ENCODE assay signal across 8 cellular contexts in the genomic region with DNA sequence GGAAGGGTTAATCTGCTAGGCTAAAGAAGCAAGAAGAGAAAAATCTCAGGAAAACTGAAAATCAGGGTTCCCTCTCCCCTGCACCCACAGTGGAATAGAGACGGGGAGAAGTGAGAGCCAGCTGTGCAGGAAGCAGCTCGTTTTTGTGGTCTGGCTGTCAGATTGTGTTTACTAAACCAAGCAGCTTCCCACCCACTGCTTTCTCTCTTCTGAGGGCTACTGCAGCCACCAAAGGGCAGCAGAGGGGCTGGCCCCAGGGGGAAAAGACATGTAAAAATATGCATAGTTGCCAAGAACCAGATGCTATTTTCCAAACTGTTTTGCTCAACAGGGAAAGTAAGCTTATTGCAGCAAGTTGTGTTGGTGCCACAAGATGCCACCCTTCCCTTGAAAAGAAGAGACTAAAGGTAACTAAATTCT.
DNase-seq lines count a peak whose midpoint lies in the region; ATAC-seq and TF ChIP-seq lines count a peak whose summit lies in the region.

No MANE protein-coding gene starts in this region.

- WGBS in esophagus muscularis mucosa: 12% methylated on average over 2 of the region's 2 CpGs

- DNase-seq in EH (ENCODE audit: low read depth) (peak; percentile 70), fibroblast of gingiva (ENCODE audit: low read depth) (peak; percentile 58), esophagus muscularis mucosa (ENCODE audit: extremely low spot score) (no peak), NCI-H1048 (lab: John Stamatoyannopoulos, UW) (no peak), vagina (ENCODE audit: extremely low spot score in 2 of 2) (no peak)
- DNase-seq in activated T-helper 2 cell treated with anti-CD3 and anti-CD28 coated beads, Interferon-gamma antibody, Interleukin-2, Interleukin-4, amounts not matched to agents 10 μg/mL and 5 μg/mL and 100 μg/mL, durations not matched to agents 14 hours and 24 hours and 36 hours (ENCODE audit: low spot score): no peak

- H3K36me3 Mint-ChIP-seq in activated T-helper 2 cell treated with anti-CD3 and anti-CD28 coated beads, Interferon-gamma antibody, Interleukin-2, Interleukin-4, amounts not matched to agents 10 μg/mL and 5 μg/mL and 100 μg/mL, durations not matched to agents 14 hours and 24 hours and 36 hours (ENCODE audit: low read depth): no peaks in the 10 kb centered on the region

- no peaks in the 10 kb centered on the region for H3K4me1 Mint-ChIP-seq in activated T-helper 2 cell treated with anti-CD3 and anti-CD28 coated beads, Interferon-gamma antibody, Interleukin-2, Interleukin-4, amounts not matched to agents 10 μg/mL and 5 μg/mL and 100 μg/mL, durations not matched to agents 14 hours and 24 hours and 36 hours (ENCODE audit: low read depth)

- peaks cover 12% of the 10 kb centered on the region for H3K4me1 ChIP-seq in HUES48 (ENCODE audit: control insufficient read depth, insufficient read depth, low read length)
- peaks cover 0 to 17% (median 14%) of the 10 kb centered on the region in 4 donors for H3K4me1 ChIP-seq in esophagus muscularis mucosa
- H3K4me1 ChIP-seq in vagina: peaks cover 14% of the 10 kb centered on the region

- H3K27me3 ChIP-seq in HUES48 (ENCODE audit: control insufficient read depth, insufficient read depth, low read length): no peaks in the 10 kb centered on the region
- no peaks in the 10 kb centered on the region for H3K27me3 ChIP-seq in esophagus muscularis mucosa
- H3K27me3 ChIP-seq in vagina: no peaks in the 10 kb centered on the region

- intact Hi-C loops in esophagus muscularis mucosa (cut with DNase I) (no loop called here), vagina (cut with DNase I) (no loop called here)
- intact Hi-C loops in activated T-helper 2 cell treated with anti-CD3 and anti-CD28 coated beads, Interferon-gamma antibody, Interleukin-2, Interleukin-4, amounts not matched to agents 10 μg/mL and 5 μg/mL and 100 μg/mL, durations not matched to agents 14 hours and 24 hours and 36 hours (cut with micrococcal nuclease): no loop called here

- no peaks in the 10 kb centered on the region for H3K9me3 Mint-ChIP-seq in activated T-helper 2 cell treated with anti-CD3 and anti-CD28 coated beads, Interferon-gamma antibody, Interleukin-2, Interleukin-4, amounts not matched to agents 10 μg/mL and 5 μg/mL and 100 μg/mL, durations not matched to agents 14 hours and 24 hours and 36 hours

- H3K27ac Mint-ChIP-seq in activated T-helper 2 cell treated with anti-CD3 and anti-CD28 coated beads, Interferon-gamma antibody, Interleukin-2, Interleukin-4, amounts not matched to agents 10 μg/mL and 5 μg/mL and 100 μg/mL, durations not matched to agents 14 hours and 24 hours and 36 hours: no peak overlapping the region

- H3K36me3 ChIP-seq in HUES48 (ENCODE audit: control insufficient read depth, insufficient read depth, low read length): no peaks in the 10 kb centered on the region
- H3K36me3 ChIP-seq in esophagus muscularis mucosa: no peaks in the 10 kb centered on the region
- H3K36me3 ChIP-seq in vagina: no peaks in the 10 kb centered on the region

- TF ChIP-seq POLR2A in esophagus muscularis mucosa (IDR thresholded peaks at IDR 0.05; ENCODE audit: low read depth) (no peak), vagina (IDR thresholded peaks at IDR 0.05) (no peak)

- TF ChIP-seq CTCF in esophagus muscularis mucosa (IDR thresholded peaks at IDR 0.05) (peak in 1 of 3 experiments; percentile 6), vagina (IDR thresholded peaks at IDR 0.05) (no peak)

- H3K4me3 ChIP-seq in HUES48 (ENCODE audit: low read depth, low read length) (no peak overlapping the region; the same call in 1 of the 2 replicates), esophagus muscularis mucosa (peak overlapping the region in 1 of 4 donors; percentile 1), vagina (no peak overlapping the region)

- no peak overlapping the region for H3K4me3 Mint-ChIP-seq in activated T-helper 2 cell treated with anti-CD3 and anti-CD28 coated beads, Interferon-gamma antibody, Interleukin-2, Interleukin-4, amounts not matched to agents 10 μg/mL and 5 μg/mL and 100 μg/mL, durations not matched to agents 14 hours and 24 hours and 36 hours (ENCODE audit: low read depth)

- no peak overlapping the region for H3K9ac ChIP-seq in HUES48 (ENCODE audit: low read depth, low read length)

- H3K9me3 ChIP-seq in HUES48 (ENCODE audit: control insufficient read depth, insufficient read depth, low read length) (no peaks in the 10 kb centered on the region), esophagus muscularis mucosa (no peaks in the 10 kb centered on the region), vagina (no peaks in the 10 kb centered on the region)

- TF ChIP-seq EP300 in esophagus muscularis mucosa (IDR thresholded peaks at IDR 0.05): no peak

- ATAC-seq in GM21381 (IDR thresholded peaks at IDR 0.05; ENCODE audit: unreplicated experiment): peak; percentile 76

- peak overlapping the region; percentile 43 for H3K27ac ChIP-seq in HUES48 (ENCODE audit: low read depth, low read length)
- no peak overlapping the region for H3K27ac ChIP-seq in esophagus muscularis mucosa (replicated peaks in 1 of 4)
- H3K27ac ChIP-seq in vagina: no peak overlapping the region

- peaks cover 20% of the 10 kb centered on the region for H3K27me3 Mint-ChIP-seq in activated T-helper 2 cell treated with anti-CD3 and anti-CD28 coated beads, Interferon-gamma antibody, Interleukin-2, Interleukin-4, amounts not matched to agents 10 μg/mL and 5 μg/mL and 100 μg/mL, durations not matched to agents 14 hours and 24 hours and 36 hours (ENCODE audit: low read depth)

Comparison
In these comparisons a context has a peak if more than half of its experiments do, and no peak if none do; other contexts are left out.
1. DNase-seq: peak in EH (single experiment) and fibroblast of gingiva (single experiment); none in esophagus muscularis mucosa (single experiment), NCI-H1048 (single experiment), activated T-helper 2 cell treated with anti-CD3 and anti-CD28 coated beads, Interferon-gamma antibody, Interleukin-2, Interleukin-4, amounts not matched to agents 10 μg/mL and 5 μg/mL and 100 μg/mL, durations not matched to agents 14 hours and 24 hours and 36 hours (single experiment) and vagina (0 of 2).